7 cellular contexts compared by ENCODE assay signal in genomic region chr7:5629941-5630340, GRCh38.
DNase-seq lines count a peak whose midpoint lies in the region; ATAC-seq and TF ChIP-seq lines count a peak whose summit lies in the region.

No MANE protein-coding gene starts in this region.

- TF ChIP-seq CTCF in Loucy (conservative IDR thresholded peaks at IDR 0.05; ENCODE audit: low read length) (no peak), foreskin fibroblast (IDR thresholded peaks at IDR 0.05; ENCODE audit: low read depth, low read length) (no peak)

- no peaks in the 10 kb centered on the region for H3K79me2 ChIP-seq in Loucy (ENCODE audit: insufficient read depth, low read length)

- no peak overlapping the region for H2AFZ ChIP-seq in Loucy (ENCODE audit: low read length)

- no peaks in the 10 kb centered on the region for H4K20me1 ChIP-seq in Loucy (ENCODE audit: insufficient read depth, low read length, poor library complexity, severe bottlenecking)

- H3K4me3 ChIP-seq in Loucy (ENCODE audit: low read length, poor library complexity, severe bottlenecking) (no peak overlapping the region), foreskin fibroblast (ENCODE audit: low read depth in 1 of 2, low read length in 2 of 2) (no peak overlapping the region)

- ATAC-seq in HG02623 (IDR thresholded peaks at IDR 0.05; ENCODE audit: unreplicated experiment) (no peak), GM18868 (IDR thresholded peaks at IDR 0.05; ENCODE audit: unreplicated experiment) (no peak)

- H3K9me3 ChIP-seq in Loucy (ENCODE audit: insufficient read depth, low read depth, low read length): no peaks in the 10 kb centered on the region

- no peaks in the 10 kb centered on the region for H3K27me3 ChIP-seq in Loucy (ENCODE audit: insufficient read depth, low read length, poor library complexity, severe bottlenecking)

- H3K9me2 ChIP-seq in Loucy (replicated peaks; ENCODE audit: low read depth, low read length): no peaks in the 10 kb centered on the region

- peaks cover 22% of the 10 kb centered on the region; the same call in 1 of the 2 replicates for H3K36me3 ChIP-seq in Loucy (ENCODE audit: insufficient read depth, low read length)

- H3F3A ChIP-seq in Loucy (ENCODE audit: low read depth): no peaks in the 10 kb centered on the region

- H3K4me1 ChIP-seq in Loucy (ENCODE audit: insufficient read depth, low read length, poor library complexity, severe bottlenecking): peaks cover 30% of the 10 kb centered on the region

- peak overlapping the region; percentile 43 for H3K4me2 ChIP-seq in Loucy (ENCODE audit: low read depth, low read length, poor library complexity, severe bottlenecking)

- DNase-seq in activated CD8-positive, alpha-beta memory T cell treated with anti-CD3 and anti-CD28 coated beads, Interleukin-2, amount 50 U/mL, for 48 hours: peak; percentile 67
- DNase-seq in foreskin fibroblast (peak; percentile 66 to 77), SKM-1 treated with dmso at 0.1 percent for 144 hours (lab: John Stamatoyannopoulos, UW; ENCODE audit: unreplicated experiment) (no peak)
- peak; percentile 15 to 44 for DNase-seq in stimulated activated CD8-positive, alpha-beta memory T cell treated with anti-CD3 and anti-CD28 coated beads, Interleukin-7, amount 100 ng/mL, for 4 hours (ENCODE audit: low read depth in 2 of 2)

- H3K9ac ChIP-seq in Loucy (ENCODE audit: low read depth, low read length, poor library complexity, severe bottlenecking): peak overlapping the region; percentile 17
